ENCODE assay signal across 8 cellular contexts in genomic region chr10:788796-789748, GRCh38.
DNase-seq lines count a peak whose midpoint lies in the region; ATAC-seq and TF ChIP-seq lines count a peak whose summit lies in the region.

No MANE protein-coding gene starts in this region.

- H3K9me3 ChIP-seq in HUES64 (ENCODE audit: insufficient read depth, low read depth, low read length) (no peaks in the 10 kb centered on the region), osteoblast (ENCODE audit: low read depth, low read length) (no peaks in the 10 kb centered on the region)

- H3K79me2 ChIP-seq in osteoblast (ENCODE audit: insufficient read depth, low read length), result no peaks in the 10 kb centered on the region

- WGBS in HUES64, result 57% methylated on average over 50 of the region's 50 CpGs

- intact Hi-C loops in head of caudate nucleus (cut with DNase I), result loop anchor here (5.0 to 10.0 kb wide), 2 partner anchors 104 to 277 kb away; partner anchors contain the start of gene DIP2C

- H3K4me1 ChIP-seq in HUES64 (ENCODE audit: insufficient read depth, low read length) (no peaks in the 10 kb centered on the region), osteoblast (ENCODE audit: insufficient read depth, low read length) (peaks cover 15% of the 10 kb centered on the region)

- peak; percentile 52 for TF ChIP-seq CTCF in osteoblast (IDR thresholded peaks at IDR 0.05; ENCODE audit: extremely low read depth, low read depth, low read length)

- no peaks in the 10 kb centered on the region for H4K20me1 ChIP-seq in osteoblast (ENCODE audit: insufficient read depth, low read length)

- H3K36me3 ChIP-seq in HUES64 (ENCODE audit: insufficient read depth, low read length), result no peaks in the 10 kb centered on the region
- H3K36me3 ChIP-seq in osteoblast (ENCODE audit: insufficient read depth, low read length), result no peaks in the 10 kb centered on the region

- H3K4me3 ChIP-seq in HUES64 (ENCODE audit: low read length) (peak overlapping the region; percentile 50), osteoblast (ENCODE audit: insufficient read depth, low read length) (peak overlapping the region; percentile 71)

- peak overlapping the region; percentile 80 for H2AFZ ChIP-seq in osteoblast (ENCODE audit: low read length)

- H3K27ac ChIP-seq in HUES64 (ENCODE audit: low read depth, low read length) (no peak overlapping the region), osteoblast (ENCODE audit: low read depth, low read length) (peak overlapping the region; percentile 19)

- H3K9ac ChIP-seq in HUES64 (ENCODE audit: low read depth, low read length), result peak overlapping the region; percentile 41

- H3K27me3 ChIP-seq in HUES64 (ENCODE audit: insufficient read depth, low read length), result peaks cover 19% of the 10 kb centered on the region
- H3K27me3 ChIP-seq in osteoblast (ENCODE audit: insufficient read depth, low read length), result no peaks in the 10 kb centered on the region

- peak overlapping the region; percentile 78 for H3K4me2 ChIP-seq in osteoblast (ENCODE audit: insufficient read depth, low read length)

- ATAC-seq in GM19455 (IDR thresholded peaks at IDR 0.05; ENCODE audit: unreplicated experiment), result no peak

- DNase-seq in D341Med (ENCODE audit: low spot score) (peak; percentile 58), head of caudate nucleus (peak; percentile 9 to 93 (median 82)), osteoblast (ENCODE audit: insufficient read length, low spot score, missing footprints) (peak; percentile 99), GDM1 (lab: John Stamatoyannopoulos, UW) (no peak), DMS79 (lab: John Stamatoyannopoulos, UW) (no peak)
- DNase-seq in activated naive CD4-positive, alpha-beta T cell treated with anti-CD3 and anti-CD28 coated beads, Interleukin-2, amount 50 U/mL, for 16 hours, result peak; percentile 40

Comparison
In these comparisons a context has a peak if more than half of its experiments do, and no peak if none do; other contexts are left out.
1. DNase-seq: peak in D341Med (single experiment), activated naive CD4-positive, alpha-beta T cell treated with anti-CD3 and anti-CD28 coated beads, Interleukin-2, amount 50 U/mL, for 16 hours (single experiment), head of caudate nucleus (42 of 42) and osteoblast (single experiment); none in GDM1 (single experiment) and DMS79 (single experiment).